In the genomic region with DNA sequence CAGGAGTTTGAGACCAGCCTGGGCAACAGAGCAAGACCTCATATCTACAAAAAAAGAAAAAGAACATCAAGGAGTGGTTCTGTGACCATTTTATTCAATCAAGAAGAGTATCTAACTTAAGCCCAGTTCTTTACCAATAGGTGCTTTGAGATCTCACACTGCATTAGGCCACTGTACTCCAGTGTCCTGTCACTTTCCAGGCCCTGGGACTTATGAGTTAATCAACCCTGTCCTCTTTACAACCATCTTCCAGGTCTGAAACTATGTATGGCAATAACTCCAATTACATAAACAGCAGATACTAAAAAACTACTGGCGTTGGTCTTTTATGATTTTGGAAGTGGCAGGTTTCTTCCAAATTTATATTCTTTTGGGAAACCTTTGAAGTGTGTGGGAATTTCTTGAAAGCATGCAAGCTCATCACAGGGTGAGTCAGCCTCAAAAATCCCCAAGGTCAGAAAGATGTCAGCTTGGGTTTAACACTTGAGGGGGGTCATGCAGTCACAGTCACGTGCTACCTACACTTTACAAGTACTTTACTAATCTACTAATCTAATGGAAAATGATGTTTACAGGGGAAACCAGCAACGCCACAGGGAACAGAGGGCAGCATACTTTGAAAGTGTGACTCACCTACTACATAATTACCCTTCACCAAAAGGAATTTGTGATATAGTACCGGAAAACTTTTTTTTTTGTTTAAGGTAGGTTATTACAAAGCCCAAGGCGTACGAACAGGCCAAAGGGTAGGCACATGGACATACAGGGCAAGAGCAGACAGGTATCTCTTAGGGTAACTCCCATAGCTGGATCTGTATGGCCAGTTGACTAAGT, we compare ENCODE assay signal across 7 cellular contexts. TPM values are rescaled to one million over a fixed set of nuclear protein-coding genes. Genes with fewer than 3 reads are reported as not detected.
DNase-seq lines count a peak whose midpoint lies in the region; ATAC-seq and TF ChIP-seq lines count a peak whose summit lies in the region.

No MANE protein-coding gene starts in this region.

- peak overlapping the region; percentile 27 for H3K9ac ChIP-seq in skeletal muscle satellite cell (ENCODE audit: low read depth, low read length)

- H3K27me3 ChIP-seq in skeletal muscle satellite cell (ENCODE audit: control insufficient read depth, insufficient read depth, low read length) = no peaks in the 10 kb centered on the region

- TF ChIP-seq EP300 in Ishikawa (IDR thresholded peaks at IDR 0.05; ENCODE audit: borderline replicate concordance) = peak; percentile 85; the same call in 1 of the 2 replicates

- TF ChIP-seq CTCF in choroid plexus epithelial cell (conservative IDR thresholded peaks at IDR 0.05; ENCODE audit: low read depth, low read length) = no peak

- peak; percentile 100 for DNase-seq in choroid plexus epithelial cell (ENCODE audit: low read depth)
- no peak for DNase-seq in NCI-H1048 (lab: John Stamatoyannopoulos, UW)
- no peak for DNase-seq in germinal center (ENCODE audit: low spot score)
- DNase-seq in NCI-H187 treated with DMSO at 0.1 percent for 48 hours (lab: John Stamatoyannopoulos, UW) = no peak

- no peaks in the 10 kb centered on the region for H3K9me3 ChIP-seq in skeletal muscle satellite cell (replicated peaks; ENCODE audit: low read length)

- ATAC-seq in GM19035 (IDR thresholded peaks at IDR 0.05; ENCODE audit: unreplicated experiment) = peak; percentile 53

- H3K36me3 ChIP-seq in skeletal muscle satellite cell (ENCODE audit: insufficient read depth, low read length) = peaks cover 26% of the 10 kb centered on the region

- H3K4me2 ChIP-seq in skeletal muscle satellite cell (ENCODE audit: low read length) = peak overlapping the region; percentile 0

- TF ChIP-seq RAD21 in Ishikawa (IDR thresholded peaks at IDR 0.05; ENCODE audit: low read depth) = no peak

- peaks cover 33% of the 10 kb centered on the region for H3K4me1 ChIP-seq in skeletal muscle satellite cell (ENCODE audit: control insufficient read depth, insufficient read depth, low read length)

- H3K4me3 ChIP-seq in choroid plexus epithelial cell (ENCODE audit: low read depth, low read length) (no peak overlapping the region), skeletal muscle satellite cell (ENCODE audit: low read length) (no peak overlapping the region)

TF ChIP-seq in Ishikawa, 13 proteins besides CTCF, POLR2A, EP300 and RAD21:
- TF ChIP-seq FOXM1 (IDR thresholded peaks at IDR 0.05; ENCODE audit: borderline replicate concordance, low read depth) (peak; percentile 71), ZBTB7A (IDR thresholded peaks at IDR 0.05; ENCODE audit: low read depth) (no peak), CEBPB (IDR thresholded peaks at IDR 0.05) (peak; percentile 36; the same call in 1 of the 2 replicates), USF1 (IDR thresholded peaks at IDR 0.05) (peak; percentile 79), TAF1 (IDR thresholded peaks at IDR 0.05; ENCODE audit: low read depth) (no peak), NFIC (IDR thresholded peaks at IDR 0.05) (peak; percentile 54; the same call in 1 of the 2 replicates), YY1 (IDR thresholded peaks at IDR 0.05; ENCODE audit: low read depth) (no peak), MAX (IDR thresholded peaks at IDR 0.05) (peak; percentile 74; the same call in 1 of the 2 replicates), TCF12 (IDR thresholded peaks at IDR 0.05; ENCODE audit: low read depth) (peak; percentile 82), CREB1 (IDR thresholded peaks at IDR 0.05; ENCODE audit: low read depth) (no peak), TEAD4 (IDR thresholded peaks at IDR 0.05) (peak; percentile 88), EGR1 (IDR thresholded peaks at IDR 0.05) (no peak)
- TF ChIP-seq, protein P1, sequence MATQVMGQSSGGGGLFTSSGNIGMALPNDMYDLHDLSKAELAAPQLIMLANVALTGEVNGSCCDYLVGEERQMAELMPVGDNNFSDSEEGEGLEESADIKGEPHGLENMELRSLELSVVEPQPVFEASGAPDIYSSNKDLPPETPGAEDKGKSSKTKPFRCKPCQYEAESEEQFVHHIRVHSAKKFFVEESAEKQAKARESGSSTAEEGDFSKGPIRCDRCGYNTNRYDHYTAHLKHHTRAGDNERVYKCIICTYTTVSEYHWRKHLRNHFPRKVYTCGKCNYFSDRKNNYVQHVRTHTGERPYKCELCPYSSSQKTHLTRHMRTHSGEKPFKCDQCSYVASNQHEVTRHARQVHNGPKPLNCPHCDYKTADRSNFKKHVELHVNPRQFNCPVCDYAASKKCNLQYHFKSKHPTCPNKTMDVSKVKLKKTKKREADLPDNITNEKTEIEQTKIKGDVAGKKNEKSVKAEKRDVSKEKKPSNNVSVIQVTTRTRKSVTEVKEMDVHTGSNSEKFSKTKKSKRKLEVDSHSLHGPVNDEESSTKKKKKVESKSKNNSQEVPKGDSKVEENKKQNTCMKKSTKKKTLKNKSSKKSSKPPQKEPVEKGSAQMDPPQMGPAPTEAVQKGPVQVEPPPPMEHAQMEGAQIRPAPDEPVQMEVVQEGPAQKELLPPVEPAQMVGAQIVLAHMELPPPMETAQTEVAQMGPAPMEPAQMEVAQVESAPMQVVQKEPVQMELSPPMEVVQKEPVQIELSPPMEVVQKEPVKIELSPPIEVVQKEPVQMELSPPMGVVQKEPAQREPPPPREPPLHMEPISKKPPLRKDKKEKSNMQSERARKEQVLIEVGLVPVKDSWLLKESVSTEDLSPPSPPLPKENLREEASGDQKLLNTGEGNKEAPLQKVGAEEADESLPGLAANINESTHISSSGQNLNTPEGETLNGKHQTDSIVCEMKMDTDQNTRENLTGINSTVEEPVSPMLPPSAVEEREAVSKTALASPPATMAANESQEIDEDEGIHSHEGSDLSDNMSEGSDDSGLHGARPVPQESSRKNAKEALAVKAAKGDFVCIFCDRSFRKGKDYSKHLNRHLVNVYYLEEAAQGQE (IDR thresholded peaks at IDR 0.05; ENCODE audit: low read depth) = no peak

RNA-seq across cellular contexts. Expression of gene PISD, which starts 15.6 kb away (rescaled TPM):
- 28.4 and 44.6 TPM in 2 replicates for total RNA-seq in skeletal muscle satellite cell (2012; rRNA removed)
